Comparison of ENCODE assay signal across 8 cellular contexts in the genomic region with DNA sequence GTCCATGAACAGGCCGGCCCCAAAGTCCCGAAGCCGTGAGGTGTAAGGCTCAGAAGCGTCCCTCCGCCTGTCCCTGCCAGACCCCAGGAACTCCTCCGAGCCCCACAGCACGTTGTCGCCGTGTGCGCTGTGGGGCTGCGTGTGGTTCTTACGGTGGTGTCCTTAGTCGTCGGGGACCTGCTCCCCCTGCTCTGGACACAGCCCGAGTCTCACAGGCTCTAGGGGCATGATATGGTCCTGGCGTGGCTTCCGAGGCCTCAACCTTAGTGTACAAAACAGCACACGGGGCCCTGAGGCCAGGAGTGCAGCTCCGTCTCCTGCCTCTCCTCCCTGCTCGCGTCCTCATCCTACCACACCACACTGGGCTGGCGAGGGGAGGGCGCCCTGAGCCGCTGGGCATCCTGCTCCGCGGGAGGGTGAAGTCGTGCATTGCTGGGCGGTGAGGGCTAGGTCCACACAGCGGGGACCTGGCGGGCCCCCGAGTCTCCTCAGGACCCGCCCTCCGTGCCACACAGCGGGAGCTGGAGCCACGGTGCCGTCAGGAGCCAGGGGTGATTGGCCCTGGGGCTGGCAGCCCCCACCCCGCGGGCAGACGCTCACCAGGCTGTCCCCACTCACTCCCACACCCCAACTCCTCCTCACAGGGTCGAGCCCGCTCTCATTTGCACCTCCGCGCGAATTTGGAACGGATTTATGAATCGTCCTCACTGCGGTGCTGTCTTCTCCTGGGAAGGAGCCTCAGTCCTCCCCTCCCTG. TPM values are rescaled to one million over a fixed set of nuclear protein-coding genes. Genes with fewer than 3 reads are reported as not detected.
DNase-seq lines count a peak whose midpoint lies in the region; ATAC-seq and TF ChIP-seq lines count a peak whose summit lies in the region.

No MANE protein-coding gene starts in this region.

- H3K27ac ChIP-seq in OCI-LY1 (ENCODE audit: low read depth, low read length, poor library complexity, severe bottlenecking) (no peak overlapping the region), parathyroid adenoma (no peak overlapping the region)

- TF ChIP-seq CTCF in OCI-LY1 (IDR thresholded peaks at IDR 0.05; ENCODE audit: low read length): no peak
- TF ChIP-seq CTCF in epithelial cell of esophagus (IDR thresholded peaks at IDR 0.05; ENCODE audit: insufficient read depth, low read depth, low read length, missing control alignments): no peak
- TF ChIP-seq CTCF in parathyroid adenoma (IDR thresholded peaks at IDR 0.05): no peak

- H3K4me3 ChIP-seq in GM08714 (ENCODE audit: low read length) (peak overlapping the region; percentile 56; the same call in 1 of the 2 replicates), OCI-LY1 (ENCODE audit: low read depth, low read length, poor library complexity, severe bottlenecking) (peak overlapping the region; percentile 43), epithelial cell of esophagus (ENCODE audit: low read length) (peak overlapping the region; percentile 59), parathyroid adenoma (ENCODE audit: low read depth, low read length) (peak overlapping the region; percentile 76)

- H3K9me2 ChIP-seq in OCI-LY1 (ENCODE audit: low read depth, low read length): no peaks in the 10 kb centered on the region

- H3K36me3 ChIP-seq in OCI-LY1 (ENCODE audit: insufficient read depth, low read length): no peaks in the 10 kb centered on the region
- H3K36me3 ChIP-seq in parathyroid adenoma (ENCODE audit: control insufficient read depth, insufficient read depth, low read length): no peaks in the 10 kb centered on the region

- DNase-seq in epithelial cell of esophagus (ENCODE audit: low read depth): no peak
- no peak for DNase-seq in ureter (ENCODE audit: low spot score)
- DNase-seq in C1 segment of cervical spinal cord (lab: John Stamatoyannopoulos, UW): no peak

- ATAC-seq in GM19452 (IDR thresholded peaks at IDR 0.05; ENCODE audit: unreplicated experiment): no peak
- ATAC-seq in HG03469 (IDR thresholded peaks at IDR 0.05; ENCODE audit: unreplicated experiment): no peak

- H3K9me3 ChIP-seq in OCI-LY1 (ENCODE audit: low read length) (no peaks in the 10 kb centered on the region), parathyroid adenoma (ENCODE audit: control insufficient read depth, low read length) (no peaks in the 10 kb centered on the region)

- H3K9ac ChIP-seq in OCI-LY1 (ENCODE audit: low read length) (peak overlapping the region; percentile 20; the same call in 1 of the 2 replicates), parathyroid adenoma (peak overlapping the region; percentile 30)

- H3K4me2 ChIP-seq in OCI-LY1 (ENCODE audit: low read length): peak overlapping the region; percentile 50
- peak overlapping the region; percentile 99 for H3K4me2 ChIP-seq in parathyroid adenoma (ENCODE audit: low read length)

- H3K4me1 ChIP-seq in OCI-LY1 (ENCODE audit: insufficient read depth, low read length, severe bottlenecking): peaks cover 34% of the 10 kb centered on the region
- H3K4me1 ChIP-seq in parathyroid adenoma: peaks cover 16% of the 10 kb centered on the region

- peaks cover 24% of the 10 kb centered on the region for H3K79me2 ChIP-seq in OCI-LY1 (ENCODE audit: insufficient read depth, low read length)
- peaks cover 2% of the 10 kb centered on the region for H3K79me2 ChIP-seq in parathyroid adenoma

- H3F3A ChIP-seq in OCI-LY1 (ENCODE audit: insufficient read depth, low read length): no peaks in the 10 kb centered on the region

- no peaks in the 10 kb centered on the region for H4K20me1 ChIP-seq in OCI-LY1 (ENCODE audit: insufficient read depth, low read length)

- H3K27me3 ChIP-seq in OCI-LY1 (ENCODE audit: insufficient read depth, low read length) (no peaks in the 10 kb centered on the region; the same call in 1 of the 2 replicates), parathyroid adenoma (ENCODE audit: control insufficient read depth, insufficient read depth, low read length) (no peaks in the 10 kb centered on the region)

- H2AFZ ChIP-seq in OCI-LY1 (ENCODE audit: low read length) (no peak overlapping the region), parathyroid adenoma (peak overlapping the region; percentile 71)

RNA-seq across cellular contexts. Expression of a gene that starts 1.1 kb away (rescaled TPM):
- 14.1 TPM for total RNA-seq in ureter

RNA-seq across cellular contexts. Expression of a gene that starts 8.4 kb away (rescaled TPM):
- total RNA-seq in ureter: 63.9 TPM

RNA-seq across cellular contexts. Expression of a gene that starts 10.7 kb away (rescaled TPM):
- 30.4 TPM for total RNA-seq in ureter

RNA-seq across cellular contexts. Expression of a gene that starts 17.5 kb away (rescaled TPM):
- total RNA-seq in ureter: 58.9 TPM

RNA-seq across cellular contexts. Expression of a gene that starts 18.4 kb away (rescaled TPM):
- total RNA-seq in ureter: not detected
